Comparison of ENCODE assay signal across 8 cellular contexts in genomic region chr12:52243774-52244614, GRCh38. TPM values are rescaled to one million over a fixed set of nuclear protein-coding genes. Genes with fewer than 3 reads are reported as not detected.
DNase-seq lines count a peak whose midpoint lies in the region; ATAC-seq and TF ChIP-seq lines count a peak whose summit lies in the region.

No MANE protein-coding gene starts in this region.

- peak; percentile 94 for ATAC-seq in GM21576 (IDR thresholded peaks at IDR 0.05; ENCODE audit: unreplicated experiment)

- peak; percentile 62 for DNase-seq in GDM1 (lab: John Stamatoyannopoulos, UW)
- peak; percentile 100 for DNase-seq in T1000 (lab: John Stamatoyannopoulos, UW)
- peak; percentile 84 to 89 for DNase-seq in T47D (ENCODE audit: low read depth in 1 of 2, low spot score in 1 of 2)
- DNase-seq in mesenteric fat pad (ENCODE audit: low spot score), result peak; percentile 91
- peak; percentile 80 for DNase-seq in stimulated activated CD8-positive, alpha-beta memory T cell treated with anti-CD3 and anti-CD28 coated beads, Interleukin-4, amount 100 ng/mL, for 48 hours
- DNase-seq in GF-D8 (lab: John Stamatoyannopoulos, UW), result no peak

- peak; percentile 97 for TF ChIP-seq EP300 in Ishikawa (IDR thresholded peaks at IDR 0.05; ENCODE audit: borderline replicate concordance)

- in situ Hi-C loops in T47D (cut with HindIII; ENCODE audit: low pct_unique_long_range_greater_than_20kb, low sequenced_read_pairs), result no loop called here

- no peak; the same call in none of the 2 replicates for TF ChIP-seq RAD21 in Ishikawa (IDR thresholded peaks at IDR 0.05; ENCODE audit: low read depth)

TF ChIP-seq in Ishikawa, 13 proteins besides CTCF, POLR2A, EP300 and RAD21:
- TF ChIP-seq TAF1 (IDR thresholded peaks at IDR 0.05; ENCODE audit: low read depth) (peak; percentile 35), FOXM1 (IDR thresholded peaks at IDR 0.05; ENCODE audit: borderline replicate concordance, low read depth) (peak; percentile 87), MAX (IDR thresholded peaks at IDR 0.05) (peak; percentile 61), TCF12 (IDR thresholded peaks at IDR 0.05; ENCODE audit: low read depth) (peak; percentile 97), CREB1 (IDR thresholded peaks at IDR 0.05; ENCODE audit: low read depth) (no peak), NFIC (IDR thresholded peaks at IDR 0.05) (peak; percentile 98), REST (IDR thresholded peaks at IDR 0.05; ENCODE audit: low read depth) (peak; percentile 6; the same call in 1 of the 2 replicates), TEAD4 (IDR thresholded peaks at IDR 0.05) (peak; percentile 77), ZBTB7A (IDR thresholded peaks at IDR 0.05; ENCODE audit: low read depth) (peak; percentile 97), CEBPB (IDR thresholded peaks at IDR 0.05) (peak; percentile 64), YY1 (IDR thresholded peaks at IDR 0.05; ENCODE audit: low read depth) (no peak), USF1 (IDR thresholded peaks at IDR 0.05) (no peak; the same call in 1 of the 2 replicates), EGR1 (IDR thresholded peaks at IDR 0.05) (peak; percentile 62)

RNA-seq across cellular contexts. Expression of gene KRT7, which starts 11.0 kb away (rescaled TPM):
- 11.7 TPM for total RNA-seq in mesenteric fat pad

RNA-seq across cellular contexts. Expression of gene KRT86, which starts 30.5 kb away (rescaled TPM):
- not detected for total RNA-seq in mesenteric fat pad

RNA-seq across cellular contexts. Expression of gene KRT81, which starts 47.3 kb away (rescaled TPM):
- not detected for total RNA-seq in mesenteric fat pad

RNA-seq across cellular contexts. Expression of gene KRT80, which starts 52.2 kb away (rescaled TPM):
- not detected for total RNA-seq in mesenteric fat pad
